16 cellular contexts compared by ENCODE assay signal in genomic region chr1:231170875-231171274, GRCh38. TPM values are rescaled to one million over a fixed set of nuclear protein-coding genes. Genes with fewer than 3 reads are reported as not detected.
DNase-seq lines count a peak whose midpoint lies in the region; ATAC-seq, FAIRE-seq and TF ChIP-seq lines count a peak whose summit lies in the region.
"Had no signal": no experiment of that assay in that cellular context is flagged by ENCODE, and none has a peak within 500 bp of the region (broad histone marks: within the 10 kb centered on the region; RNA-seq: fewer than 3 reads in every experiment).

No MANE protein-coding gene starts in this region.

- ATAC-seq in GM18868 (IDR thresholded peaks at IDR 0.05; ENCODE audit: unreplicated experiment) (no peak), HG03097 (IDR thresholded peaks at IDR 0.05; ENCODE audit: low FRiP score, unreplicated experiment) (no peak), HG03280 (IDR thresholded peaks at IDR 0.05; ENCODE audit: unreplicated experiment) (no peak)
- ATAC-seq: sciatic nerve had no signal

- no peaks in the 10 kb centered on the region for H3K79me1 ChIP-seq in H1 (ENCODE audit: low read depth, low read length)

- no peak overlapping the region for H2BK5ac ChIP-seq in H1 (ENCODE audit: low read depth, low read length)

- H2AFZ ChIP-seq in OCI-LY3 (ENCODE audit: low read depth, low read length) (no peak overlapping the region), H1 (ENCODE audit: low read length) (no peak overlapping the region)

- H3K9me3 ChIP-seq in OCI-LY3 (ENCODE audit: insufficient read depth, low read length) = no peaks in the 10 kb centered on the region
- no peaks in the 10 kb centered on the region for H3K9me3 ChIP-seq in H1 (ENCODE audit: insufficient read depth in 2 of 2, low read depth in 1 of 2, low read length in 1 of 2)

- TF ChIP-seq EP300 in H1 (IDR thresholded peaks at IDR 0.05; ENCODE audit: borderline replicate concordance in 1 of 2, low read depth in 2 of 2, low read length in 2 of 2) = no peak

- no peaks in the 10 kb centered on the region for H3K4me1 ChIP-seq in OCI-LY3 (ENCODE audit: low read length)
- H3K4me1 ChIP-seq in H1 (replicated peaks in 1 of 4; ENCODE audit: control insufficient read depth in 3 of 4, insufficient read depth in 4 of 4, low read length in 3 of 4) = no peaks in the 10 kb centered on the region

- CTCF ChIA-PET in Calu3 (lab: Charles Lee) = no interaction called here
- CTCF ChIA-PET in H1 (lab: Charles Lee; ENCODE audit: partially characterized antibody) = interaction anchor here (0.7 to 4.0 kb wide), 14 partner anchors 8 to 178 kb away, joined by 3 to 34 read pairs (median 4); partner anchors contain the start of gene TRIM67

- H3K27me3 ChIP-seq in H7 (ENCODE audit: control insufficient read depth, insufficient read depth, low read length) = peaks cover 15% of the 10 kb centered on the region
- H3K27me3 ChIP-seq in OCI-LY3 (ENCODE audit: low read depth, low read length) = peaks cover 19% of the 10 kb centered on the region
- H3K27me3 ChIP-seq in H1 (replicated peaks in 1 of 4; ENCODE audit: control insufficient read depth in 3 of 4, extremely low read depth in 1 of 4, insufficient read depth in 3 of 4, low read length in 3 of 4) = peaks cover 0 to 7% (median 4%) of the 10 kb centered on the region in 4 experiments; a peak in 3 of 7 replicates

- H2BK15ac ChIP-seq in H1 (ENCODE audit: low read length) = no peak overlapping the region

- no peaks in the 10 kb centered on the region for H3K36me3 Mint-ChIP-seq in Calu3 (ENCODE audit: insufficient read depth, unreplicated experiment)
- H3K36me3 Mint-ChIP-seq: CD4-positive, alpha-beta memory T cell had no signal

- H3K23me2 ChIP-seq in H1 (ENCODE audit: low read depth, low read length) = no peaks in the 10 kb centered on the region

- H3K18ac ChIP-seq in H1 (ENCODE audit: extremely low read depth, low read length) = no peak overlapping the region

- no peak overlapping the region for H2AK5ac ChIP-seq in H1 (ENCODE audit: low read depth, low read length)

- no peak overlapping the region for H3K4me3 Mint-ChIP-seq in Calu3 (ENCODE audit: low read depth, unreplicated experiment)
- H3K4me3 Mint-ChIP-seq: CD4-positive, alpha-beta memory T cell had no signal

- no peaks in the 10 kb centered on the region for H3K9me3 Mint-ChIP-seq in Calu3 (ENCODE audit: low read depth, unreplicated experiment)
- H3K9me3 Mint-ChIP-seq: CD4-positive, alpha-beta memory T cell had no signal

- H4K20me1 ChIP-seq in OCI-LY3 (ENCODE audit: insufficient read depth, low read length) = no peaks in the 10 kb centered on the region
- no peaks in the 10 kb centered on the region for H4K20me1 ChIP-seq in H1 (replicated peaks in 1 of 2; ENCODE audit: control insufficient read depth in 1 of 2, insufficient read depth in 2 of 2, low read length in 2 of 2)

- TF ChIP-seq RAD21 in H1 (IDR thresholded peaks at IDR 0.05 in 1 of 2, conservative IDR thresholded peaks at IDR 0.05 in 1 of 2; ENCODE audit: low read depth in 2 of 2, low read length in 2 of 2) = peak; percentile 26 to 32; a peak in 3 of 4 replicates

- H3K14ac ChIP-seq in H1 (ENCODE audit: insufficient read length) = no peak overlapping the region

- H3K4ac ChIP-seq in H1 (replicated peaks; ENCODE audit: insufficient read length, low read depth, low read length) = no peak overlapping the region

- no peak overlapping the region for H3K56ac ChIP-seq in H1 (replicated peaks; ENCODE audit: insufficient read length, low read depth, low read length)

- H2BK12ac ChIP-seq in H1 (ENCODE audit: low read depth, low read length) = no peak overlapping the region

- no peaks in the 10 kb centered on the region for H3K36me3 ChIP-seq in H7 (replicated peaks; ENCODE audit: control insufficient read depth, insufficient read depth, low read length)
- no peaks in the 10 kb centered on the region for H3K36me3 ChIP-seq in OCI-LY3 (replicated peaks; ENCODE audit: low read depth, low read length)
- no peaks in the 10 kb centered on the region for H3K36me3 ChIP-seq in H1 (ENCODE audit: control insufficient read depth in 2 of 4, insufficient read depth in 4 of 4, low read length in 3 of 4)

- no peak overlapping the region for H3K9ac ChIP-seq in OCI-LY3 (ENCODE audit: low read length)
- H3K9ac ChIP-seq in H1 (replicated peaks in 1 of 4; ENCODE audit: extremely low read depth in 1 of 4, low read depth in 3 of 4, low read length in 3 of 4) = no peak overlapping the region

- FAIRE-seq in H1 (lab: Jason Lieb, UNC) = no peak
- FAIRE-seq: frontal cortex, kidney had no signal

- H4K91ac ChIP-seq in H1 (replicated peaks; ENCODE audit: insufficient read length, low read length) = no peak overlapping the region

- H3K4me3 ChIP-seq in H7 (ENCODE audit: insufficient read depth, low read depth, low read length) (no peak overlapping the region), OCI-LY3 (ENCODE audit: low read length) (no peak overlapping the region), H1 (ENCODE audit: extremely low read depth in 1 of 4, insufficient read depth in 2 of 4, low read depth in 3 of 4, low read length in 4 of 4) (no peak overlapping the region)

- 94% methylated on average over 1 of the region's 1 CpG; no CpG with 5 or more reads in 1 of the 2 experiments for WGBS in H1 (ENCODE audit: extremely low coverage in 1 of 2, insufficient coverage in 1 of 2, insufficient read length in 1 of 2, insufficient replicate concordance in 2 of 2, low coverage in 1 of 2, low lambda C conversion rate in 2 of 2, missing lambda C conversion rate in 1 of 2), 2 experiments

- H2BK20ac ChIP-seq in H1 (ENCODE audit: low read length) = no peak overlapping the region

- intact Hi-C loops in Calu3 (cut with micrococcal nuclease; ENCODE audit: unreplicated experiment) = no loop called here

- H3K79me2 ChIP-seq in OCI-LY3 (ENCODE audit: low read length) = no peaks in the 10 kb centered on the region
- H3K79me2 ChIP-seq in H1 (ENCODE audit: control insufficient read depth in 1 of 2, insufficient read depth in 2 of 2, low read length in 2 of 2) = no peaks in the 10 kb centered on the region

- no peak overlapping the region for H3K4me2 ChIP-seq in OCI-LY3 (ENCODE audit: low read length)
- no peak overlapping the region for H3K4me2 ChIP-seq in H1 (ENCODE audit: insufficient read depth in 1 of 2, low read depth in 2 of 2, low read length in 2 of 2)

- DNase-seq in Calu3 (no peak), H7 (peak; percentile 74), H1 (ENCODE audit: low read depth in 1 of 2, low spot score in 2 of 2) (no peak), hippocampal formation (lab: John Stamatoyannopoulos, UW) (no peak)
- DNase-seq: activated T-cell treated with anti-CD3 and anti-CD28 coated beads for 4 hours; CD4-positive, alpha-beta memory T cell; kidney; NCI-H2029; substantia nigra had no signal

- no peak overlapping the region for H4K8ac ChIP-seq in H1 (ENCODE audit: extremely low read depth, insufficient read depth, low read length)

- BruUV-seq in Calu3 (replicated peaks; lab: Mats Ljungman, UMichigan) = no TSS peak

- TF ChIP-seq CTCF in Calu3 (IDR thresholded peaks at IDR 0.05; ENCODE audit: unreplicated experiment) (peak; percentile 36), OCI-LY3 (IDR thresholded peaks at IDR 0.05; ENCODE audit: low read depth, low read length) (peak; percentile 29), H1 (IDR thresholded peaks at IDR 0.05; ENCODE audit: control extremely low read depth in 1 of 3, insufficient read depth in 1 of 3, low read depth in 1 of 3, low read length in 3 of 3) (peak in 2 of 3 experiments; percentile 29 to 59; a peak in 3 of 4 replicates)

- no peak overlapping the region for H4K5ac ChIP-seq in H1 (ENCODE audit: insufficient read length, low read depth, low read length)

- POLR2A ChIA-PET in H1 (lab: Charles Lee; ENCODE audit: partially characterized antibody) = no interaction called here

- H3K27ac Mint-ChIP-seq in Calu3 (ENCODE audit: unreplicated experiment) = no peak overlapping the region
- H3K27ac Mint-ChIP-seq: CD4-positive, alpha-beta memory T cell had no signal

- no peak overlapping the region for H3K27ac ChIP-seq in OCI-LY3 (ENCODE audit: low read length)
- no peak overlapping the region for H3K27ac ChIP-seq in H1 (ENCODE audit: low read depth, low read length)
- H3K27ac ChIP-seq: VCaP had no signal

- H3K4me1 Mint-ChIP-seq in Calu3 (ENCODE audit: low read depth, unreplicated experiment) = peaks cover 10% of the 10 kb centered on the region
- H3K4me1 Mint-ChIP-seq: CD4-positive, alpha-beta memory T cell had no signal

- H2BK120ac ChIP-seq in H1 (replicated peaks; ENCODE audit: low read depth, low read length) = no peak overlapping the region

- peaks cover 26% of the 10 kb centered on the region for H3K27me3 Mint-ChIP-seq in Calu3 (ENCODE audit: unreplicated experiment)

- no peak overlapping the region for H3K23ac ChIP-seq in H1 (ENCODE audit: insufficient read length)

- no peak for TF ChIP-seq POLR2A in H1 (IDR thresholded peaks at IDR 0.05; ENCODE audit: control extremely low read depth in 1 of 2, low read depth in 2 of 2, low read length in 2 of 2)

TF ChIP-seq in H1, 55 proteins besides CTCF, POLR2A, EP300 and RAD21:
- TF ChIP-seq MAFK (IDR thresholded peaks at IDR 0.05; ENCODE audit: low read depth, low read length) (peak; percentile 43; the same call in 1 of the 2 replicates), BCL11A (IDR thresholded peaks at IDR 0.05; ENCODE audit: low read depth in 2 of 2, low read length in 2 of 2) (no peak)

RNA-seq across cellular contexts. Expression of gene TRIM67, which starts 9.0 kb away (rescaled TPM):
- total RNA-seq in Calu3 (2022) = 0.09 and 0.15 TPM in 2 replicates
- not detected in 2 replicates for total RNA-seq in H7 (2014; rRNA removed; shearing (Covaris generic))
- total RNA-seq in H1 (2021; fragmentation: NEBNext Ultra II Directional; extraction: Animal tissue kit (Norgen Biotek cat#: 25700)) = not detected in 2 replicates
- under 0.01 TPM in 1 of 2 replicates, not detected in the other for polyA plus RNA-seq in H1 (2011; rRNA removed)
- polyA plus RNA-seq in H1 (2011; cell fraction: cytosol; rRNA removed) = under 0.01 TPM
- 0.03 TPM for polyA plus RNA-seq in H1 (2011; cell fraction: nucleus; rRNA removed)
- polyA plus RNA-seq in H1 (2012, experiment 1 of 2) = not detected in 4 replicates
- not detected for polyA plus RNA-seq in H1 (2012, experiment 2 of 2)
- polyA plus RNA-seq in H1 (2013, experiment 1 of 2) = not detected
- polyA plus RNA-seq in H1 (2013, experiment 2 of 2) = not detected
- not detected in 2 replicates for polyA minus RNA-seq in H1 (2011; rRNA and poly(A)+ RNA removed)
- not detected for polyA minus RNA-seq in H1 (2011; cell fraction: cytosol; rRNA and poly(A)+ RNA removed)
- not detected for polyA minus RNA-seq in H1 (2011; cell fraction: nucleus; rRNA and poly(A)+ RNA removed)
- total RNA-seq: CD4-positive, alpha-beta memory T cell; kidney had no signal
- polyA plus RNA-seq: CD4-positive, alpha-beta memory T cell had no signal
